14 cellular contexts compared by ENCODE assay signal in the genomic region with DNA sequence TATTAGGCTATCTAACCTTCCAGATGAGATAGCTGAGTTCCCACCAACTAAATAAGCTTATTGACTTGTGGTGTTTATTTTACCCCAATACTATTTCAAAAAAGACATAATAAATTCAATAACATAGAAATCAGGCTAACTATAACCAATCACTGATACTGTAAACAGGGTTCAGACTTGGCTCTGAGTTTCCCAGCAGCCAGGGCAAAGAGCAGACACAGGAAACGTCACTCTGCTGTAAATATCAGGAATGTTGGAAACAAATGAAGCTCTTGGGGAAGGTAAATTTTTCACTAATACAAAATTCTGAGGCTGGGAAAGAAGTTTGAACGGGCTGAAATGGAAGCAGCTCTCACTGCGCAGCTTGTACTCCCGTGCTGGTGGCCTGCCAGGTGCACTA.
DNase-seq lines count a peak whose midpoint lies in the region; ATAC-seq and TF ChIP-seq lines count a peak whose summit lies in the region.
"Had no signal": no experiment of that assay in that cellular context is flagged by ENCODE, and none has a peak within 500 bp of the region (broad histone marks: within the 10 kb centered on the region; RNA-seq: fewer than 3 reads in every experiment).

No MANE protein-coding gene starts in this region.

- H3K9me3 ChIP-seq in CD8-positive, alpha-beta memory T cell (ENCODE audit: low read length), result no peaks in the 10 kb centered on the region
- H3K9me3 ChIP-seq in right lobe of liver (no peaks in the 10 kb centered on the region), stomach (no peaks in the 10 kb centered on the region), PC-9 (ENCODE audit: insufficient read depth, low read depth) (no peaks in the 10 kb centered on the region), endodermal cell (ENCODE audit: control insufficient read depth, low read length) (no peaks in the 10 kb centered on the region)

- H4K20me1 ChIP-seq in PC-9 (ENCODE audit: insufficient read depth), result 0 out of 2 replicates have a peak, but pooled peaks cover 9% of the 10 kb centered on the region

- TF ChIP-seq CTCF in right lobe of liver (IDR thresholded peaks at IDR 0.05) (no peak), stomach (IDR thresholded peaks at IDR 0.05) (no peak), PC-9 (conservative IDR thresholded peaks at IDR 0.05) (no peak), endodermal cell (conservative IDR thresholded peaks at IDR 0.05) (no peak)

- no peaks in the 10 kb centered on the region for H3K9me3 Mint-ChIP-seq in activated naive CD4-positive, alpha-beta T cell treated with anti-CD3 and anti-CD28 coated beads, Interleukin-2, amount 50 U/mL, for 24 hours
- no peaks in the 10 kb centered on the region for H3K9me3 Mint-ChIP-seq in CD8-positive, alpha-beta memory T cell
- H3K9me3 Mint-ChIP-seq in endodermal cell, result no peaks in the 10 kb centered on the region

- H3K36me3 Mint-ChIP-seq in activated naive CD4-positive, alpha-beta T cell treated with anti-CD3 and anti-CD28 coated beads, Interleukin-2, amount 50 U/mL, for 24 hours, result peaks cover 11% of the 10 kb centered on the region
- H3K36me3 Mint-ChIP-seq in CD8-positive, alpha-beta memory T cell, result peaks cover 6 to 80% (median 23%) of the 10 kb centered on the region in 3 donors
- H3K36me3 Mint-ChIP-seq in endodermal cell (ENCODE audit: low read depth), result peaks cover 74% of the 10 kb centered on the region

- DNase-seq in activated naive CD4-positive, alpha-beta T cell (lab: John Stamatoyannopoulos, UW), result no peak
- no peak for DNase-seq in CD8-positive, alpha-beta memory T cell
- no peak for DNase-seq in right lobe of liver
- DNase-seq in stomach, result no peak
- no peak for DNase-seq in PC-9
- no peak for DNase-seq in endodermal cell
- DNase-seq: C1 segment of cervical spinal cord, Calu3, DMS 273 treated with DMSO at 0.1 percent for 48 hours, GM23248 had no signal

- TF ChIP-seq EP300 in stomach (IDR thresholded peaks at IDR 0.05), result no peak

- no peaks in the 10 kb centered on the region for H3F3A ChIP-seq in PC-9 (ENCODE audit: insufficient read depth, low read depth)

- no peak overlapping the region for H3K4me3 Mint-ChIP-seq in activated naive CD4-positive, alpha-beta T cell treated with anti-CD3 and anti-CD28 coated beads, Interleukin-2, amount 50 U/mL, for 24 hours
- no peak overlapping the region for H3K4me3 Mint-ChIP-seq in CD8-positive, alpha-beta memory T cell
- no peak overlapping the region for H3K4me3 Mint-ChIP-seq in endodermal cell
- H3K4me3 Mint-ChIP-seq: B cell had no signal

- no peak for TF ChIP-seq POLR2A in right lobe of liver (IDR thresholded peaks at IDR 0.05)
- no peak for TF ChIP-seq POLR2A in stomach (IDR thresholded peaks at IDR 0.05)

- no peaks in the 10 kb centered on the region for H3K27me3 ChIP-seq in CD8-positive, alpha-beta memory T cell (ENCODE audit: insufficient read depth, low read length, poor library complexity, severe bottlenecking)
- H3K27me3 ChIP-seq in right lobe of liver (no peaks in the 10 kb centered on the region), stomach (no peaks in the 10 kb centered on the region), PC-9 (ENCODE audit: insufficient read depth, low read depth) (no peaks in the 10 kb centered on the region), endodermal cell (ENCODE audit: control insufficient read depth, insufficient read depth, low read length, poor library complexity, severe bottlenecking) (no peaks in the 10 kb centered on the region)

- H3K9me2 ChIP-seq in PC-9 (ENCODE audit: insufficient read depth), result no peaks in the 10 kb centered on the region

- no TSS peak for BruUV-seq in PC-9 (replicated peaks; lab: Mats Ljungman, UMichigan)

- no peak overlapping the region for H3K27ac ChIP-seq in CD8-positive, alpha-beta memory T cell (ENCODE audit: low read depth, low read length)
- H3K27ac ChIP-seq in right lobe of liver (peak overlapping the region in 2 of 3 donors; percentile 44 to 63), stomach (no peak overlapping the region), PC-9 (no peak overlapping the region), endodermal cell (ENCODE audit: low read depth, low read length) (no peak overlapping the region)
- H3K27ac ChIP-seq: GM23248 had no signal

- peaks cover 29% of the 10 kb centered on the region for H3K4me1 ChIP-seq in CD8-positive, alpha-beta memory T cell (ENCODE audit: insufficient read depth, low read length)
- H3K4me1 ChIP-seq in right lobe of liver, result peaks cover 0 to 9% (median 3%) of the 10 kb centered on the region in 4 donors
- peaks cover 0 to 21% (median 0%) of the 10 kb centered on the region in 4 donors for H3K4me1 ChIP-seq in stomach
- no peaks in the 10 kb centered on the region for H3K4me1 ChIP-seq in PC-9 (replicated peaks; ENCODE audit: insufficient read depth)
- H3K4me1 ChIP-seq in endodermal cell (ENCODE audit: control insufficient read depth, insufficient read depth, low read length), result peaks cover 2% of the 10 kb centered on the region

- intact Hi-C loops in right lobe of liver (cut with DNase I), result no loop called here
- intact Hi-C loops in stomach (cut with DNase I; ENCODE audit: low total_unique reads), result no loop called here
- intact Hi-C loops in PC-9 (cut with micrococcal nuclease; ENCODE audit: unreplicated experiment), result loop anchor here (10.0 kb wide), 4 partner anchors 355 to 825 kb away; no protein-coding TSS in a partner anchor

- no peak overlapping the region for H3K4me2 ChIP-seq in PC-9

- CTCF ChIA-PET in CD8-positive, alpha-beta memory T cell (lab: Charles Lee), result interaction anchor here (0.8 kb wide), 1 partner anchor 10 kb away, joined by 3 read pairs; no protein-coding TSS in a partner anchor
- CTCF ChIA-PET in PC-9 (lab: Charles Lee), result interaction anchor here (0.6 kb wide), 1 partner anchor 571 kb away, joined by 3 read pairs; no protein-coding TSS in a partner anchor

- WGBS in right lobe of liver (ENCODE audit: insufficient coverage, low coverage, low lambda C conversion rate, missing lambda C conversion rate), result 69% methylated on average over 4 of the region's 4 CpGs
- WGBS in stomach, 5 donors, result 83 to 87% (median 86%) methylated on average over 4 of the region's 4 CpGs
- WGBS in endodermal cell (ENCODE audit: insufficient coverage in 1 of 2, insufficient read length in 1 of 2), 2 experiments, result 90 to 100% methylated on average over 2 to 4 of the region's 4 CpGs

- H3K79me2 ChIP-seq in PC-9 (ENCODE audit: low read depth), result no peaks in the 10 kb centered on the region

- H3K36me3 ChIP-seq in CD8-positive, alpha-beta memory T cell (ENCODE audit: insufficient read depth, low read length), result peaks cover 22% of the 10 kb centered on the region
- H3K36me3 ChIP-seq in right lobe of liver (peaks cover 0 to 55% (median 21%) of the 10 kb centered on the region in 4 donors), stomach (peaks cover 54 to 98% (median 94%) of the 10 kb centered on the region in 4 donors), PC-9 (ENCODE audit: low read depth) (peaks cover 9% of the 10 kb centered on the region), endodermal cell (ENCODE audit: control insufficient read depth, insufficient read depth, low read length) (peaks cover 87% of the 10 kb centered on the region)

- H3K4me1 Mint-ChIP-seq in activated naive CD4-positive, alpha-beta T cell treated with anti-CD3 and anti-CD28 coated beads, Interleukin-2, amount 50 U/mL, for 24 hours, result peaks cover 41% of the 10 kb centered on the region
- peaks cover 30 to 34% (median 30%) of the 10 kb centered on the region in 3 donors for H3K4me1 Mint-ChIP-seq in CD8-positive, alpha-beta memory T cell
- H3K4me1 Mint-ChIP-seq in endodermal cell, result peaks cover 2% of the 10 kb centered on the region

- no peak overlapping the region for H2AFZ ChIP-seq in PC-9
- H2AFZ ChIP-seq: GM23248 had no signal

- peak; percentile 59 to 92 (median 89) for ATAC-seq in right lobe of liver
- ATAC-seq: GM12878, HCT116 had no signal

- no peak overlapping the region for H3K4me3 ChIP-seq in CD8-positive, alpha-beta memory T cell (ENCODE audit: low read length)
- H3K4me3 ChIP-seq in right lobe of liver, result no peak overlapping the region
- H3K4me3 ChIP-seq in stomach, result no peak overlapping the region
- no peak overlapping the region for H3K4me3 ChIP-seq in PC-9
- H3K4me3 ChIP-seq in endodermal cell (ENCODE audit: low read length), result no peak overlapping the region
- H3K4me3 ChIP-seq: GM12878, GM23248 had no signal

- H3K27me3 Mint-ChIP-seq in activated naive CD4-positive, alpha-beta T cell treated with anti-CD3 and anti-CD28 coated beads, Interleukin-2, amount 50 U/mL, for 24 hours, result no peaks in the 10 kb centered on the region
- H3K27me3 Mint-ChIP-seq in CD8-positive, alpha-beta memory T cell, result no peaks in the 10 kb centered on the region
- H3K27me3 Mint-ChIP-seq in endodermal cell (ENCODE audit: insufficient read depth), result no peaks in the 10 kb centered on the region
- H3K27me3 Mint-ChIP-seq: B cell had no signal

- POLR2A ChIA-PET in CD8-positive, alpha-beta memory T cell (lab: Charles Lee), result no interaction called here
- POLR2A ChIA-PET in PC-9 (lab: Charles Lee; ENCODE audit: unreplicated experiment), result no interaction called here

- no peak overlapping the region for H3K9ac ChIP-seq in endodermal cell (ENCODE audit: extremely low read depth, low read length, poor library complexity, severe bottlenecking)
- H3K9ac ChIP-seq: GM23248 had no signal

- peak overlapping the region; percentile 65 for H3K27ac Mint-ChIP-seq in activated naive CD4-positive, alpha-beta T cell treated with anti-CD3 and anti-CD28 coated beads, Interleukin-2, amount 50 U/mL, for 24 hours
- H3K27ac Mint-ChIP-seq in CD8-positive, alpha-beta memory T cell, result peak overlapping the region in 5 of 8 donors; percentile 23 to 82 (median 45)
- H3K27ac Mint-ChIP-seq in endodermal cell, result no peak overlapping the region
- H3K27ac Mint-ChIP-seq: B cell had no signal

Comparison
In these comparisons a context has a peak if more than half of its experiments do, and no peak if none do; other contexts are left out.
1. H3K27ac ChIP-seq: peak in right lobe of liver (2 of 3); none in CD8-positive, alpha-beta memory T cell (single experiment), stomach (0 of 5), PC-9 (single experiment) and endodermal cell (single experiment).